ENCODE assay signal across 14 cellular contexts in the genomic region with DNA sequence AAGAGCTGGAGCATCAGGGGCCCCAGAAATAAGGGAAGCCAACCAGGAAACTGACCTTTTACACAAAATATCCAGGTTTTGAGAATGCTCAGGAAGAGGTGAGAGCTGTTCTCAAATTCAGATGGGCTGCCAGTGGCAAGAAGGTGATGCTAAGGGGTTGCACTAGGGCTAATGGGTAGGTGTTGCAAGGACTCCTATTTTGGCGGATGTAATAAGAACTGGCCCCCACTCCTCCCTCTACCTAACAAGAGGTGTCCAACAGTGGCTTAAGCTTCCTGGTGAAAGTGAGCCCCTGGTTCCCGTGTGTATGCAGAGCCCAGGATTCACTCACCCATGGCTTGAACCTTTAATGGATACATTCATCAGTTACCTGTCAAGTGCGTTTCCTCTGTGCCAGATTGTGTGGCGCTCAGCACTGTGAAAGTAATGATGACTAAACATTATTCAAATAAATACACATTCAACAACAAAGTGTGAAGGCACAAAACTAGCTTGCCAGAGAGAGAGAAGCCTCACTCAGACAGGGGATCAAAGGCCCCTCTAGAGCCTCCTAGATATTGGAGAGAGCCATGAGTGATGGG. TPM values are rescaled to one million over a fixed set of nuclear protein-coding genes. Genes with fewer than 3 reads are reported as not detected.
A peak's percentile ranks its signal among the peaks of the same experiment; 100 is the strongest.
DNase-seq lines count a peak whose midpoint lies in the region; ATAC-seq, FAIRE-seq and TF ChIP-seq lines count a peak whose summit lies in the region.
"Had no signal": no experiment of that assay in that cellular context is flagged by ENCODE, and none has a peak within 500 bp of the region (broad histone marks: within the 10 kb centered on the region; RNA-seq: fewer than 3 reads in every experiment).

No MANE protein-coding gene starts in this region.

- TF ChIP-seq EP300 in HepG2 (IDR thresholded peaks at IDR 0.05; ENCODE audit: low read depth in 2 of 2, low read length in 2 of 2) (no peak), HepG2 (CRISPR knock-in tag; IDR thresholded peaks at IDR 0.05; ENCODE audit: borderline replicate concordance) (no peak)

- ATAC-seq in HepG2 = no peak
- no peak for ATAC-seq in right lobe of liver
- no peak for ATAC-seq in HG02981 (IDR thresholded peaks at IDR 0.05; ENCODE audit: unreplicated experiment)

- TF ChIP-seq RAD21 in HepG2 (CRISPR knock-in tag; IDR thresholded peaks at IDR 0.05) = no peak

- H3K27ac ChIP-seq in HepG2 (ENCODE audit: extremely low read length, insufficient read depth, low read length) (no peak overlapping the region), right lobe of liver (no peak overlapping the region), iPS-18a (ENCODE audit: low read length) (no peak overlapping the region), hepatocyte (no peak overlapping the region)
- H3K27ac ChIP-seq: suprapubic skin had no signal

- H3K9me3 ChIP-seq in HepG2 (ENCODE audit: low read length) (no peaks in the 10 kb centered on the region), right lobe of liver (no peaks in the 10 kb centered on the region), NT2/D1 (ENCODE audit: insufficient read depth, low read length) (no peaks in the 10 kb centered on the region), iPS-18a (ENCODE audit: control insufficient read depth, low read depth, low read length) (no peaks in the 10 kb centered on the region), hepatocyte (ENCODE audit: low read depth) (no peaks in the 10 kb centered on the region)
- H3K9me3 ChIP-seq: suprapubic skin had no signal

- no peak for TF ChIP-seq POLR2A in HepG2 (IDR thresholded peaks at IDR 0.05; ENCODE audit: insufficient read depth in 1 of 2, low read depth in 2 of 2, low read length in 2 of 2)
- TF ChIP-seq POLR2A in right lobe of liver (IDR thresholded peaks at IDR 0.05) = no peak

- 54% methylated on average over 3 of the region's 4 CpGs for WGBS in HepG2 (ENCODE audit: low lambda C conversion rate)
- WGBS in right lobe of liver (ENCODE audit: insufficient coverage, low coverage, low lambda C conversion rate, missing lambda C conversion rate) = 44% methylated on average over 3 of the region's 4 CpGs
- 70% methylated on average over 4 of the region's 4 CpGs for WGBS in hepatocyte (ENCODE audit: low lambda C conversion rate, missing lambda C conversion rate)

- H3K9ac ChIP-seq in HepG2 (ENCODE audit: insufficient read depth, low read depth, low read length) (no peak overlapping the region), NT2/D1 (ENCODE audit: insufficient read length, low read depth) (no peak overlapping the region), iPS-18a (ENCODE audit: low read length) (peak overlapping the region; percentile 19)

- FAIRE-seq in HepG2 (lab: Jason Lieb, UNC) (no peak), frontal cortex (lab: Jason Lieb, UNC) (no peak)
- FAIRE-seq: D721Med had no signal

- POLR2A ChIA-PET in HepG2 (lab: Yijun Ruan, JAX) = no interaction called here

- BruUV-seq in HepG2 (replicated peaks; lab: Mats Ljungman, UMichigan) = no TSS peak

- no peak for DNase-seq in HepG2 (ENCODE audit: low spot score)
- no peak for DNase-seq in right lobe of liver
- no peak for DNase-seq in NT2/D1 (ENCODE audit: low read depth, low spot score)
- no peak for DNase-seq in hepatocyte (ENCODE audit: low spot score)
- DNase-seq in hypothalamus (lab: John Stamatoyannopoulos, UW) = no peak
- DNase-seq in frontal cortex (ENCODE audit: low spot score in 2 of 2) = no peak
- DNase-seq: activated CD4-positive, alpha-beta T cell treated with anti-CD3 and anti-CD28 coated beads, Interleukin-2, amount 50 U/mL, for 4 hours; stimulated activated CD4-positive, alpha-beta T cell treated with anti-CD3 and anti-CD28 coated beads, Interleukin-15, amount 100 ng/mL, for 24 hours had no signal

- in situ Hi-C loops in HepG2 (cut with HindIII; ENCODE audit: extremely low pct_ligation_motif_present, low pct_unique_long_range_greater_than_20kb) = no loop called here

- H3K4me2 ChIP-seq in HepG2 (ENCODE audit: low read depth, low read length) (no peak overlapping the region), hepatocyte (no peak overlapping the region)

- H3K4me1 ChIP-seq in HepG2 (ENCODE audit: insufficient read depth, low read length) = no peaks in the 10 kb centered on the region
- peaks cover 0 to 4% (median 0%) of the 10 kb centered on the region in 4 donors for H3K4me1 ChIP-seq in right lobe of liver
- no peaks in the 10 kb centered on the region for H3K4me1 ChIP-seq in NT2/D1 (ENCODE audit: insufficient read depth, insufficient read length)
- peaks cover 15% of the 10 kb centered on the region for H3K4me1 ChIP-seq in iPS-18a (ENCODE audit: control insufficient read depth, low read depth, low read length)
- H3K4me1 ChIP-seq in hepatocyte (ENCODE audit: insufficient read depth) = no peaks in the 10 kb centered on the region

- H4K20me1 ChIP-seq in HepG2 (ENCODE audit: insufficient read depth, low read length) (0 out of 2 replicates have a peak, but pooled peaks cover 4% of the 10 kb centered on the region), hepatocyte (ENCODE audit: insufficient read depth, poor library complexity, severe bottlenecking) (no peaks in the 10 kb centered on the region)

- peaks cover 0 to 3% of the 10 kb centered on the region in 2 experiments; a peak in 1 of 5 replicates for H3K27me3 ChIP-seq in HepG2 (ENCODE audit: control insufficient read depth in 1 of 2, insufficient read depth in 2 of 2, low read length in 2 of 2)
- H3K27me3 ChIP-seq in right lobe of liver = no peaks in the 10 kb centered on the region
- peaks cover 71% of the 10 kb centered on the region for H3K27me3 ChIP-seq in NT2/D1 (ENCODE audit: insufficient read depth, insufficient read length)
- peaks cover 23% of the 10 kb centered on the region for H3K27me3 ChIP-seq in iPS-18a (ENCODE audit: control insufficient read depth, insufficient read depth, low read length)
- peaks cover 36% of the 10 kb centered on the region for H3K27me3 ChIP-seq in hepatocyte

- H3K79me2 ChIP-seq in HepG2 (ENCODE audit: insufficient read depth, low read length) = no peaks in the 10 kb centered on the region
- H3K79me2 ChIP-seq in hepatocyte = no peaks in the 10 kb centered on the region

- H2AFZ ChIP-seq in HepG2 (ENCODE audit: low read length) (no peak overlapping the region), hepatocyte (no peak overlapping the region)

- TF ChIP-seq CTCF in HepG2 (CRISPR knock-in tag; IDR thresholded peaks at IDR 0.05) (no peak), right lobe of liver (IDR thresholded peaks at IDR 0.05) (no peak), hepatocyte (IDR thresholded peaks at IDR 0.05; ENCODE audit: poor library complexity) (no peak)

- H3K9me2 ChIP-seq in hepatocyte (replicated peaks; ENCODE audit: insufficient read depth) = no peaks in the 10 kb centered on the region

- CTCF ChIA-PET in HepG2 (lab: Yijun Ruan, JAX; ENCODE audit: low intra/inter-chr PET ratio, low total read pairs) = no interaction called here

- H3K36me3 ChIP-seq in HepG2 (replicated peaks in 1 of 2; ENCODE audit: control insufficient read depth in 1 of 2, insufficient read depth in 2 of 2, low read length in 2 of 2) = no peaks in the 10 kb centered on the region
- H3K36me3 ChIP-seq in right lobe of liver = no peaks in the 10 kb centered on the region
- no peaks in the 10 kb centered on the region for H3K36me3 ChIP-seq in NT2/D1 (ENCODE audit: insufficient read depth, insufficient read length, low read length)
- no peaks in the 10 kb centered on the region for H3K36me3 ChIP-seq in iPS-18a (ENCODE audit: control insufficient read depth, low read depth, low read length)
- no peaks in the 10 kb centered on the region for H3K36me3 ChIP-seq in hepatocyte (replicated peaks; ENCODE audit: insufficient read depth, low read depth)
- H3K36me3 ChIP-seq: suprapubic skin had no signal

- H3K4me3 ChIP-seq in HepG2 (replicated peaks in 1 of 3; ENCODE audit: insufficient read depth in 1 of 3, low read depth in 2 of 3, low read length in 3 of 3) = no peak overlapping the region
- H3K4me3 ChIP-seq in right lobe of liver = no peak overlapping the region
- peak overlapping the region; percentile 45 for H3K4me3 ChIP-seq in NT2/D1 (ENCODE audit: insufficient read length, low read depth)
- H3K4me3 ChIP-seq in iPS-18a (ENCODE audit: low read length) = peak overlapping the region; percentile 66
- no peak overlapping the region for H3K4me3 ChIP-seq in hepatocyte
- H3K4me3 ChIP-seq: suprapubic skin had no signal

- intact Hi-C loops in HepG2 (cut with micrococcal nuclease; ENCODE audit: unreplicated experiment) = no loop called here
- intact Hi-C loops in right lobe of liver (cut with DNase I) = no loop called here

TF ChIP-seq in HepG2, 621 proteins besides CTCF, POLR2A, EP300 and RAD21 (continues in another document):
- TF ChIP-seq MAFK (conservative IDR thresholded peaks at IDR 0.05 in 1 of 2, IDR thresholded peaks at IDR 0.05 in 1 of 2; ENCODE audit: low read length in 2 of 2) (peak in 1 of 2 experiments; percentile 56; a peak in 3 of 4 replicates), MAFF (IDR thresholded peaks at IDR 0.05; ENCODE audit: low read depth, low read length) (peak; percentile 50), ZNF3 (CRISPR knock-in tag; IDR thresholded peaks at IDR 0.05) (no peak)

RNA-seq across cellular contexts. Expression of gene CHGA, which starts 0.7 kb away (rescaled TPM):
- total RNA-seq in HepG2 (2016; rRNA removed; fragmentation: Illumina TruSeq; extraction: Trizol) (not detected in 2 replicates), right lobe of liver (under 1 TPM in 2 of 6 experiments, not detected in 4; 0.18 to 0.25 TPM), hepatocyte (48.2 and 61.3 TPM in 2 replicates), frontal cortex (39.5 TPM)
- total RNA-seq in HepG2 (2016; cell fraction: cytosol; rRNA removed; fragmentation: Illumina TruSeq; extraction: Trizol; ENCODE audit: low read depth) = not detected in 2 replicates
- total RNA-seq in HepG2 (2016; cell fraction: insoluble cytoplasmic fraction; rRNA removed; fragmentation: Illumina TruSeq; extraction: Trizol) = not detected in 2 replicates
- not detected in 2 replicates for total RNA-seq in HepG2 (2016; cell fraction: membrane; rRNA removed; fragmentation: Illumina TruSeq; extraction: Trizol)
- not detected in 2 replicates for total RNA-seq in HepG2 (2016; cell fraction: nucleus; rRNA removed; fragmentation: Illumina TruSeq; extraction: Trizol)
- polyA plus RNA-seq in HepG2 (2011; rRNA removed) (not detected in 2 replicates), hepatocyte (40.5 and 86.5 TPM in 2 replicates)
- not detected in 2 replicates for polyA plus RNA-seq in HepG2 (2011; cell fraction: cytosol; rRNA removed)
- not detected in 2 replicates for polyA plus RNA-seq in HepG2 (2011; cell fraction: nucleus; rRNA removed)
- polyA plus RNA-seq in HepG2 (2012) = not detected in 2 replicates
- polyA plus RNA-seq in HepG2 (2016; cell fraction: cytosol; fragmentation: Illumina TruSeq; extraction: Trizol; ENCODE audit: low read depth) = not detected in 2 replicates
- polyA plus RNA-seq in HepG2 (2016; cell fraction: insoluble cytoplasmic fraction; fragmentation: Illumina TruSeq; extraction: Trizol; ENCODE audit: low read depth) = not detected in 2 replicates
- not detected in 2 replicates for polyA plus RNA-seq in HepG2 (2016; cell fraction: membrane; fragmentation: Illumina TruSeq; extraction: Trizol; ENCODE audit: low read depth)
- polyA plus RNA-seq in HepG2 (2016; cell fraction: nucleus; fragmentation: Illumina TruSeq; extraction: Trizol; ENCODE audit: insufficient read depth, low read depth) = not detected in 2 replicates
- polyA minus RNA-seq in HepG2 (2011; rRNA and poly(A)+ RNA removed; ENCODE audit: low replicate concordance) = 0.44 TPM in 1 of 2 replicates, not detected in the other
- not detected in 2 replicates for polyA minus RNA-seq in HepG2 (2011; cell fraction: cytosol; rRNA and poly(A)+ RNA removed)
- not detected in 2 replicates for polyA minus RNA-seq in HepG2 (2011; cell fraction: nucleus; rRNA and poly(A)+ RNA removed)
- total RNA-seq: mononuclear cell; T-helper 2 cell treated with Interferon-gamma antibody and Interleukin-4, amounts not matched to agents 100 ng/mL and 5 ng/mL, for 36 hours had no signal

Comparison
In these comparisons a context has a peak if more than half of its experiments do, and no peak if none do; other contexts are left out.
1. H3K4me3 ChIP-seq: peak in NT2/D1 (single experiment) and iPS-18a (single experiment); none in HepG2 (0 of 3), right lobe of liver (0 of 3) and hepatocyte (single experiment).
2. RNA of gene CHGA, which starts 0.7 kb away (total RNA-seq): 48.2 to 61.3 TPM in hepatocyte and 39.5 TPM in frontal cortex (single experiment); 0.18 to 0.25 TPM in right lobe of liver and not detected in HepG2; every median in the first group is over 10 times any median in the second.